In the genomic region with DNA sequence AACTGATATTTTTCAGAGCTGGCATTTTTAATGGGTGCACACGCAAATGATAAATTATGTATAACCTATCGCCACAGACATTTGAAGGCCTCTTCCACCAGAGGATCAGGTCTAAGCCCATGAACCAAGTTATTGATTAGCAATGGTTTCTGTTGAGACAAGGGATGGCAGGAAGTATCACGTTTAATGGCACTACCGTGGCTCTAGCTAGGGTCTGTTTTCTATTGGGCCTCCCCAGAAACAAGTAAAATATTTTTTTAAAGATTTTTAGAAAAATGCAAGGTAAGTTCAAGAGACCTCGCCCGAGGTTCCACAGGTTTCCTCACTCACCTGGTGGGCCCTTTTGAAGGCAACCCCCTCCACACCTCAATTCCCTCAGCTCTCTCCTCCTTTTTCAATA, we compare ENCODE assay signal across 8 cellular contexts. TPM values are rescaled to one million over a fixed set of nuclear protein-coding genes. Genes with fewer than 3 reads are reported as not detected.
DNase-seq lines count a peak whose midpoint lies in the region; ATAC-seq, FAIRE-seq and TF ChIP-seq lines count a peak whose summit lies in the region.

No MANE protein-coding gene starts in this region.

- peak overlapping the region; percentile 69 for H3K9ac ChIP-seq in NT2/D1 (ENCODE audit: insufficient read length, low read depth)
- H3K9ac ChIP-seq in endothelial cell of umbilical vein (replicated peaks; ENCODE audit: extremely low read depth, insufficient read depth, low read length), result peak overlapping the region; percentile 86
- H3K9ac ChIP-seq in trophoblast cell (ENCODE audit: low read length), result peak overlapping the region; percentile 94

- no peak overlapping the region for H3K23ac ChIP-seq in trophoblast cell (ENCODE audit: low read length)

- BruUV-seq in endothelial cell of umbilical vein (replicated peaks; lab: Mats Ljungman, UMichigan), result no TSS peak

- peak overlapping the region; percentile 57 for H2AK5ac ChIP-seq in trophoblast cell (ENCODE audit: low read length)

- no peak for TF ChIP-seq POLR2A in endothelial cell of umbilical vein (IDR thresholded peaks at IDR 0.05; ENCODE audit: low read depth, low read length)

- CTCF ChIA-PET in endothelial cell of umbilical vein (lab: Charles Lee), result interaction anchor here (1.1 to 3.1 kb wide), 2 partner anchors 11 to 51 kb away, joined by 4 to 31 read pairs; partner anchors contain the start of gene NFU1

- DNase-seq in NT2/D1 (ENCODE audit: low read depth, low spot score), result no peak
- DNase-seq in endothelial cell of umbilical vein (ENCODE audit: low read depth, low spot score), result peak; percentile 21
- DNase-seq in trophoblast cell, result no peak
- DNase-seq in H4 (ENCODE audit: low spot score), result no peak

- H2AFZ ChIP-seq in ACC112 (ENCODE audit: low read length, unreplicated experiment) (peak overlapping the region; percentile 53), endothelial cell of umbilical vein (ENCODE audit: low read depth, low read length) (peak overlapping the region; percentile 76), trophoblast cell (ENCODE audit: insufficient read depth, low read length, poor library complexity) (no peak overlapping the region)

- POLR2A ChIA-PET in endothelial cell of umbilical vein (lab: Charles Lee), result no interaction called here

- peak overlapping the region; percentile 98 for H3K4ac ChIP-seq in trophoblast cell (ENCODE audit: low read depth, low read length)

- peak overlapping the region; percentile 94 for H4K8ac ChIP-seq in trophoblast cell (ENCODE audit: low read depth, low read length)

- no peaks in the 10 kb centered on the region for H3K9me1 ChIP-seq in endothelial cell of umbilical vein (replicated peaks; ENCODE audit: control insufficient read depth, extremely low read depth, insufficient read depth, low read length)

- H4K12ac ChIP-seq in trophoblast cell (ENCODE audit: low read depth, low read length), result peak overlapping the region; percentile 36

- ATAC-seq in GM18907 (IDR thresholded peaks at IDR 0.05; ENCODE audit: unreplicated experiment), result peak; percentile 34
- ATAC-seq in GM19455 (IDR thresholded peaks at IDR 0.05; ENCODE audit: unreplicated experiment), result no peak
- ATAC-seq in HG02970 (IDR thresholded peaks at IDR 0.05; ENCODE audit: low FRiP score, unreplicated experiment), result no peak

- peaks cover 12% of the 10 kb centered on the region for H3K79me1 ChIP-seq in trophoblast cell (ENCODE audit: low read length)

- no CpG with 5 or more reads among the region's 6 CpGs for WGBS in trophoblast cell (ENCODE audit: extremely low coverage, insufficient coverage, insufficient read length)

- H3K4me2 ChIP-seq in endothelial cell of umbilical vein (ENCODE audit: insufficient read depth, low read length) (peak overlapping the region; percentile 98), trophoblast cell (ENCODE audit: low read length) (peak overlapping the region; percentile 78)

- no peaks in the 10 kb centered on the region for H3K36me3 ChIP-seq in ACC112 (ENCODE audit: insufficient read depth, low read length)
- H3K36me3 ChIP-seq in NT2/D1 (ENCODE audit: insufficient read depth, insufficient read length, low read length), result no peaks in the 10 kb centered on the region
- no peaks in the 10 kb centered on the region for H3K36me3 ChIP-seq in endothelial cell of umbilical vein (ENCODE audit: control insufficient read depth in 2 of 2, extremely low read depth in 1 of 2, insufficient read depth in 2 of 2, low read length in 2 of 2)
- peaks cover 0 to 2% of the 10 kb centered on the region in 2 experiments for H3K36me3 ChIP-seq in trophoblast cell (ENCODE audit: control insufficient read depth in 1 of 2, insufficient read depth in 2 of 2, low read length in 2 of 2)

- no peaks in the 10 kb centered on the region for H3K9me3 ChIP-seq in NT2/D1 (ENCODE audit: insufficient read depth, low read length)
- H3K9me3 ChIP-seq in endothelial cell of umbilical vein (replicated peaks; ENCODE audit: control insufficient read depth, insufficient read depth, low read length), result no peaks in the 10 kb centered on the region
- H3K9me3 ChIP-seq in trophoblast cell (ENCODE audit: insufficient read depth, low read depth, low read length), result no peaks in the 10 kb centered on the region

- H3K4me1 ChIP-seq in ACC112 (ENCODE audit: control insufficient read depth, insufficient read depth, low read length, unreplicated experiment) (peaks cover 33% of the 10 kb centered on the region), NT2/D1 (ENCODE audit: insufficient read depth, insufficient read length) (no peaks in the 10 kb centered on the region), endothelial cell of umbilical vein (ENCODE audit: control insufficient read depth, extremely low read depth, insufficient read depth, low read length) (peaks cover 15% of the 10 kb centered on the region), trophoblast cell (ENCODE audit: control insufficient read depth in 1 of 2, insufficient read depth in 2 of 2, low read length in 2 of 2) (peaks cover 2 to 9% of the 10 kb centered on the region in 2 experiments)

- peak overlapping the region; percentile 94 for H4K91ac ChIP-seq in trophoblast cell (ENCODE audit: low read depth, low read length)

- dilution Hi-C loops in endothelial cell of umbilical vein (cut with MboI; ENCODE audit: extremely low pct_ligation_motif_present, low sequenced_read_pairs), result no loop called here

- intact Hi-C loops in endothelial cell of umbilical vein (cut with micrococcal nuclease), result loop anchor here (2.0 kb wide), 1 partner anchor 50 kb away; the partner anchor contains the start of gene NFU1

- H3K4me3 ChIP-seq in ACC112 (ENCODE audit: low read depth, low read length), result peak overlapping the region; percentile 94
- H3K4me3 ChIP-seq in NT2/D1 (ENCODE audit: insufficient read length, low read depth), result peak overlapping the region; percentile 55
- peak overlapping the region; percentile 86 to 99 (median 94) for H3K4me3 ChIP-seq in endothelial cell of umbilical vein (replicated peaks in 1 of 3; ENCODE audit: insufficient read depth in 1 of 3, low read depth in 1 of 3, low read length in 3 of 3)
- peak overlapping the region; percentile 100 for H3K4me3 ChIP-seq in trophoblast cell (ENCODE audit: low read depth, low read length)

- H3K27ac ChIP-seq in ACC112 (ENCODE audit: low read depth, low read length) (peak overlapping the region; percentile 51), endothelial cell of umbilical vein (ENCODE audit: insufficient read depth, low read depth, low read length) (peak overlapping the region; percentile 44), trophoblast cell (ENCODE audit: low read depth, low read length) (peak overlapping the region; percentile 81)

- H3K27me3 ChIP-seq in ACC112 (ENCODE audit: insufficient read depth, low read length) (no peaks in the 10 kb centered on the region), NT2/D1 (ENCODE audit: insufficient read depth, insufficient read length) (no peaks in the 10 kb centered on the region), endothelial cell of umbilical vein (ENCODE audit: control insufficient read depth in 2 of 2, insufficient read depth in 2 of 2, low read length in 2 of 2) (no peaks in the 10 kb centered on the region), trophoblast cell (ENCODE audit: insufficient read depth, low read length) (no peaks in the 10 kb centered on the region)

- no peak for FAIRE-seq in endothelial cell of umbilical vein (lab: Jason Lieb, UNC)

- H4K20me1 ChIP-seq in endothelial cell of umbilical vein (replicated peaks; ENCODE audit: control insufficient read depth, extremely low read depth, insufficient read depth, low read length), result peaks cover 5% of the 10 kb centered on the region

- no peak overlapping the region for H2BK120ac ChIP-seq in trophoblast cell (ENCODE audit: insufficient read depth, low read length, poor library complexity)

- no peak overlapping the region for H3K18ac ChIP-seq in trophoblast cell (ENCODE audit: low read length)

- H2BK5ac ChIP-seq in trophoblast cell (ENCODE audit: low read depth, low read length, poor library complexity), result peak overlapping the region; percentile 52

- no peak for TF ChIP-seq CTCF in endothelial cell of umbilical vein (IDR thresholded peaks at IDR 0.05; ENCODE audit: extremely low read depth in 1 of 2, insufficient read depth in 1 of 2, low read depth in 1 of 2, low read length in 2 of 2)

- H3K14ac ChIP-seq in trophoblast cell (ENCODE audit: low read length), result peak overlapping the region; percentile 47

- H3K79me2 ChIP-seq in ACC112 (ENCODE audit: control insufficient read depth, insufficient read depth, low read length, unreplicated experiment) (peaks cover 64% of the 10 kb centered on the region), endothelial cell of umbilical vein (ENCODE audit: control insufficient read depth, insufficient read depth, low read length) (peaks cover 54% of the 10 kb centered on the region), trophoblast cell (ENCODE audit: control insufficient read depth, insufficient read depth, low read length, poor library complexity) (peaks cover 20% of the 10 kb centered on the region)

- no peak overlapping the region for H2BK12ac ChIP-seq in trophoblast cell (ENCODE audit: low read length)

TF ChIP-seq in endothelial cell of umbilical vein, 7 proteins besides CTCF, POLR2A, EP300 and RAD21 (continues in another document):
- TF ChIP-seq EZH2 (IDR thresholded peaks at IDR 0.05; ENCODE audit: borderline replicate concordance, low read depth, low read length, severe bottlenecking), result no peak

RNA-seq across cellular contexts. Expression of gene GFPT1, which starts 0.7 kb away (rescaled TPM):
- 38.7 and 45.1 TPM in 2 replicates for total RNA-seq in endothelial cell of umbilical vein
- 5.7 and 8.8 TPM in 2 replicates for polyA plus RNA-seq in endothelial cell of umbilical vein
- 7.8 and 9.7 TPM in 2 replicates for polyA plus RNA-seq in endothelial cell of umbilical vein (2011; cell fraction: cytosol; rRNA removed)
- 10.7 and 13.5 TPM in 2 replicates for polyA plus RNA-seq in endothelial cell of umbilical vein (2011; cell fraction: nucleus; rRNA removed)
- 28.5 and 31.6 TPM in 2 replicates for polyA plus RNA-seq in endothelial cell of umbilical vein (2012)
- polyA minus RNA-seq in endothelial cell of umbilical vein, result 21.2 and 21.3 TPM in 2 replicates
- polyA minus RNA-seq in endothelial cell of umbilical vein (2011; cell fraction: cytosol; rRNA and poly(A)+ RNA removed), result 34.8 TPM
- polyA minus RNA-seq in endothelial cell of umbilical vein (2011; cell fraction: nucleus; rRNA and poly(A)+ RNA removed), result 13.5 and 18.9 TPM in 2 replicates
- polyA plus RNA-seq in trophoblast cell (2013), result 73.9 and 76.7 TPM in 2 replicates
- total RNA-seq in H4 (2014; rRNA removed; shearing (Covaris generic)), result 15.4 and 19.2 TPM in 2 replicates

RNA-seq across cellular contexts. Expression of gene NFU1, which starts 50.9 kb away (rescaled TPM):
- total RNA-seq in endothelial cell of umbilical vein, result 47.9 and 49.7 TPM in 2 replicates
- polyA plus RNA-seq in endothelial cell of umbilical vein, result 18.2 and 19.6 TPM in 2 replicates
- polyA plus RNA-seq in endothelial cell of umbilical vein (2011; cell fraction: cytosol; rRNA removed), result 35.6 and 39.7 TPM in 2 replicates
- 18.4 and 22.0 TPM in 2 replicates for polyA plus RNA-seq in endothelial cell of umbilical vein (2011; cell fraction: nucleus; rRNA removed)
- polyA plus RNA-seq in endothelial cell of umbilical vein (2012), result 55.6 and 76.1 TPM in 2 replicates
- 5.2 and 6.5 TPM in 2 replicates for polyA minus RNA-seq in endothelial cell of umbilical vein
- 6.5 TPM for polyA minus RNA-seq in endothelial cell of umbilical vein (2011; cell fraction: cytosol; rRNA and poly(A)+ RNA removed)
- 4.0 and 6.3 TPM in 2 replicates for polyA minus RNA-seq in endothelial cell of umbilical vein (2011; cell fraction: nucleus; rRNA and poly(A)+ RNA removed)
- polyA plus RNA-seq in trophoblast cell (2013), result 85.9 and 87.5 TPM in 2 replicates
- total RNA-seq in H4 (2014; rRNA removed; shearing (Covaris generic)), result 42.6 and 56.4 TPM in 2 replicates
